ENCODE assay signal across 9 cellular contexts in the genomic region with DNA sequence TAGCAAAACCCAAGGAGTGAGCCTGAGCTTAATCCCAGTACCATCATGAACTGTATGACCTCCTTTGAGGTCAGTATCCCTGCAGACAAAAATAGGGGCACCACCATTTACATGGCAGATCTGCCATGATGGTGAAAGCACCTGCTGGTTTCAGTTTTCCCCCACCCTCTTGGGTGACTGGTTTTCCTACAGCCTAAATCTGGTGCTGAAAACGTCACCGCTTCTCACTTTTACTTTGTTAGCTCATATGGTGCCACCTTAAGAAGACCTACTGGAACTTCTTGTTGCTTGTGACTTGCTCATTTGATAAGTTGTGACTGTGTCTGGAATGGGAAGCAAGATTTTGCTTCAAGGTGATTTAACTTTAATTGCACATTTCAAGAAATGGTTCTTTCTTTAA. TPM values are rescaled to one million over a fixed set of nuclear protein-coding genes. Genes with fewer than 3 reads are reported as not detected.
DNase-seq lines count a peak whose midpoint lies in the region; ATAC-seq, FAIRE-seq and TF ChIP-seq lines count a peak whose summit lies in the region.
"Had no signal": no experiment of that assay in that cellular context is flagged by ENCODE, and none has a peak within 500 bp of the region (broad histone marks: within the 10 kb centered on the region; RNA-seq: fewer than 3 reads in every experiment).

No MANE protein-coding gene starts in this region.

- no peak for TF ChIP-seq POLR2A in Peyer's patch (IDR thresholded peaks at IDR 0.05)

- H3K4me1 Mint-ChIP-seq in natural killer cell treated with Interleukin-12 subunit alpha and Interleukin-12 subunit beta and Interleukin-15 and Interleukin-18, amount 100 ng/mL, for 72 hours (ENCODE audit: low read depth in 2 of 2) = peaks cover 56 to 73% of the 10 kb centered on the region in 2 donors
- peaks cover 35% of the 10 kb centered on the region for H3K4me1 Mint-ChIP-seq in mesothelial cell of epicardium

- H3K36me3 Mint-ChIP-seq in natural killer cell treated with Interleukin-12 subunit alpha and Interleukin-12 subunit beta and Interleukin-15 and Interleukin-18, amount 100 ng/mL, for 72 hours = no peaks in the 10 kb centered on the region
- H3K36me3 Mint-ChIP-seq in mesothelial cell of epicardium = peaks cover 7% of the 10 kb centered on the region

- H3K27ac Mint-ChIP-seq in natural killer cell treated with Interleukin-12 subunit alpha and Interleukin-12 subunit beta and Interleukin-15 and Interleukin-18, amount 100 ng/mL, for 72 hours = peak overlapping the region in 1 of 2 donors; percentile 58
- H3K27ac Mint-ChIP-seq in mesothelial cell of epicardium = no peak overlapping the region

- whole genome bisulfite sequencing in small intestine, 3 donors = 62 to 68% (median 64%) methylated on average over 2 of the region's 2 CpGs

- H3K36me3 ChIP-seq in Peyer's patch (no peaks in the 10 kb centered on the region), small intestine (ENCODE audit: control insufficient read depth in 2 of 2, insufficient read depth in 2 of 2, low read length in 2 of 2) (peaks cover 0 to 3% of the 10 kb centered on the region in 2 donors)

- H3K27ac ChIP-seq in Peyer's patch (peak overlapping the region in 1 of 4 donors; percentile 11), small intestine (ENCODE audit: low read depth in 1 of 2, low read length in 1 of 2) (no peak overlapping the region)

- H3K27me3 ChIP-seq in Peyer's patch = no peaks in the 10 kb centered on the region
- H3K27me3 ChIP-seq in small intestine (ENCODE audit: control insufficient read depth in 2 of 2, insufficient read depth in 2 of 2, low read length in 2 of 2) = no peaks in the 10 kb centered on the region

- peak; percentile 61 for ATAC-seq in GM18511 (IDR thresholded peaks at IDR 0.05; ENCODE audit: unreplicated experiment)
- ATAC-seq in GM21825 (IDR thresholded peaks at IDR 0.05; ENCODE audit: unreplicated experiment) = peak; percentile 57
- peak; percentile 44 to 50 for ATAC-seq in natural killer cell treated with Interleukin-12 subunit alpha and Interleukin-12 subunit beta and Interleukin-15 and Interleukin-18, amount 100 ng/mL, for 72 hours
- ATAC-seq in esophagus mucosa = no peak

- H3K27me3 Mint-ChIP-seq in natural killer cell treated with Interleukin-12 subunit alpha and Interleukin-12 subunit beta and Interleukin-15 and Interleukin-18, amount 100 ng/mL, for 72 hours = no peaks in the 10 kb centered on the region
- H3K27me3 Mint-ChIP-seq in mesothelial cell of epicardium (ENCODE audit: low read depth) = no peaks in the 10 kb centered on the region

- H3K9me3 Mint-ChIP-seq in natural killer cell treated with Interleukin-12 subunit alpha and Interleukin-12 subunit beta and Interleukin-15 and Interleukin-18, amount 100 ng/mL, for 72 hours = no peaks in the 10 kb centered on the region
- H3K9me3 Mint-ChIP-seq in mesothelial cell of epicardium = no peaks in the 10 kb centered on the region

- H3K4me3 ChIP-seq in Peyer's patch = no peak overlapping the region
- no peak overlapping the region for H3K4me3 ChIP-seq in small intestine (ENCODE audit: low read depth in 1 of 2, low read length in 2 of 2)

- no peak for TF ChIP-seq CTCF in Peyer's patch (IDR thresholded peaks at IDR 0.05)
- TF ChIP-seq CTCF in mesothelial cell of epicardium (IDR thresholded peaks at IDR 0.05; ENCODE audit: unreplicated experiment) = no peak

- peaks cover 0 to 30% (median 5%) of the 10 kb centered on the region in 4 donors for H3K4me1 ChIP-seq in Peyer's patch
- peaks cover 6 to 10% of the 10 kb centered on the region in 2 donors for H3K4me1 ChIP-seq in small intestine (ENCODE audit: control insufficient read depth in 2 of 2, insufficient read depth in 1 of 2, low read depth in 1 of 2, low read length in 1 of 2)

- no peak for FAIRE-seq in small intestine (lab: Jason Lieb, UNC)

- DNase-seq in Peyer's patch (peak in 2 of 3 donors; percentile 50 to 56), activated gamma-delta T cell treated with Interleukin-2 at 50 U/mL for 16 hours (no peak), small intestine (no peak), mesothelial cell of epicardium (ENCODE audit: low spot score in 2 of 2, unreplicated experiment in 2 of 2) (no peak)
- DNase-seq in natural killer cell treated with Interleukin-12 subunit alpha and Interleukin-12 subunit beta and Interleukin-15 and Interleukin-18, amount 100 ng/mL, for 72 hours (ENCODE audit: low spot score) = no peak
- DNase-seq: NCI-H1694 treated with DMSO at 0.1 percent for 48 hours had no signal

- H3K9me3 ChIP-seq in Peyer's patch (no peaks in the 10 kb centered on the region), small intestine (ENCODE audit: control insufficient read depth, low read depth) (no peaks in the 10 kb centered on the region)

- peak overlapping the region; percentile 20 for H3K4me3 Mint-ChIP-seq in natural killer cell treated with Interleukin-12 subunit alpha and Interleukin-12 subunit beta and Interleukin-15 and Interleukin-18, amount 100 ng/mL, for 72 hours
- H3K4me3 Mint-ChIP-seq in mesothelial cell of epicardium = no peak overlapping the region

RNA-seq across cellular contexts. Expression of a gene that starts 5.1 kb away (rescaled TPM):
- total RNA-seq in Peyer's patch = 10 to 100 TPM; 48.2 to 79.8 (median 66.0) TPM
- total RNA-seq in natural killer cell treated with Interleukin-12 subunit alpha and Interleukin-12 subunit beta and Interleukin-15 and Interleukin-18, amount 100 ng/mL, for 72 hours = 10 to 100 TPM; 47.5 to 56.3 TPM
- polyA plus RNA-seq in small intestine = 10 to 100 TPM; 32.7 to 34.3 (median 32.7) TPM
- 35.7 TPM for total RNA-seq in esophagus mucosa
- total RNA-seq in mesothelial cell of epicardium = 27.4 to 31.3 TPM (median 30.2 TPM) in 3 replicates

RNA-seq across cellular contexts. Expression of a gene that starts 45.7 kb away (rescaled TPM):
- total RNA-seq in Peyer's patch (10 to 100 TPM; 22.3 to 68.2 (median 35.6) TPM), esophagus mucosa (3.5 TPM), mesothelial cell of epicardium (0.63 to 1.2 TPM (median 0.86 TPM) in 3 replicates)
- not detected for total RNA-seq in natural killer cell treated with Interleukin-12 subunit alpha and Interleukin-12 subunit beta and Interleukin-15 and Interleukin-18, amount 100 ng/mL, for 72 hours
- 10 to 100 TPM in 2 of 3 donors, 1 to 10 TPM in 1; 2.9 to 64.2 (median 15.7) TPM for polyA plus RNA-seq in small intestine

Comparison
In these comparisons a context has a peak if more than half of its experiments do, and no peak if none do; other contexts are left out.
1. DNase-seq: peak in Peyer's patch (2 of 3); none in natural killer cell treated with Interleukin-12 subunit alpha and Interleukin-12 subunit beta and Interleukin-15 and Interleukin-18, amount 100 ng/mL, for 72 hours (single experiment), activated gamma-delta T cell treated with Interleukin-2 at 50 U/mL for 16 hours (single experiment), small intestine (single experiment) and mesothelial cell of epicardium (0 of 2).